Comparison of ENCODE assay signal across 24 cellular contexts in genomic region chr6:130233332-130233731, GRCh38. TPM values are rescaled to one million over a fixed set of nuclear protein-coding genes. Genes with fewer than 3 reads are reported as not detected.
DNase-seq lines count a peak whose midpoint lies in the region; ATAC-seq and TF ChIP-seq lines count a peak whose summit lies in the region.
"Had no signal": no experiment of that assay in that cellular context is flagged by ENCODE, and none has a peak within 500 bp of the region (broad histone marks: within the 10 kb centered on the region; RNA-seq: fewer than 3 reads in every experiment).

No MANE protein-coding gene starts in this region.

- peaks cover 1% of the 10 kb centered on the region; the same call in 1 of the 2 replicates for H3K9me3 Mint-ChIP-seq in WTC11
- no peaks in the 10 kb centered on the region for H3K9me3 Mint-ChIP-seq in activated naive CD8-positive, alpha-beta T cell treated with anti-CD3 and anti-CD28 coated beads for 36 hours
- H3K9me3 Mint-ChIP-seq: central memory CD8-positive, alpha-beta T cell; naive thymus-derived CD8-positive, alpha-beta T cell had no signal

- peaks cover 13% of the 10 kb centered on the region for H3K4me1 Mint-ChIP-seq in WTC11
- peaks cover 3% of the 10 kb centered on the region for H3K4me1 Mint-ChIP-seq in activated naive CD8-positive, alpha-beta T cell treated with anti-CD3 and anti-CD28 coated beads for 36 hours
- H3K4me1 Mint-ChIP-seq: B cell had no signal

- peak overlapping the region; percentile 10 for H3K27ac Mint-ChIP-seq in WTC11
- H3K27ac Mint-ChIP-seq in activated naive CD8-positive, alpha-beta T cell treated with anti-CD3 and anti-CD28 coated beads for 36 hours: no peak overlapping the region
- H3K27ac Mint-ChIP-seq: activated CD4-positive, alpha-beta T cell treated with anti-CD3 and anti-CD28 coated beads, Interleukin-2, amount 10 ng/mL, durations not matched to agents 24 days and 14 days; B cell; naive thymus-derived CD8-positive, alpha-beta T cell had no signal

- TF ChIP-seq CTCF in WTC11 (IDR thresholded peaks at IDR 0.05): no peak
- no peak for TF ChIP-seq CTCF in fibroblast of mammary gland (conservative IDR thresholded peaks at IDR 0.05; ENCODE audit: control insufficient read depth, insufficient read depth, low read depth, low read length)

- H3K9me3 ChIP-seq in HAP-1: no peaks in the 10 kb centered on the region
- H3K9me3 ChIP-seq: adrenal gland, esophagus muscularis mucosa, stomach had no signal

- no peaks in the 10 kb centered on the region for H3K36me3 ChIP-seq in HAP-1 (replicated peaks)
- H3K36me3 ChIP-seq: adrenal gland, esophagus muscularis mucosa, stomach had no signal

- H3K4me3 Mint-ChIP-seq in WTC11: no peak overlapping the region
- no peak overlapping the region for H3K4me3 Mint-ChIP-seq in activated naive CD8-positive, alpha-beta T cell treated with anti-CD3 and anti-CD28 coated beads for 36 hours
- H3K4me3 Mint-ChIP-seq: activated CD4-positive, alpha-beta T cell treated with anti-CD3 and anti-CD28 coated beads, Interleukin-2, amount 10 ng/mL, durations not matched to agents 24 days and 14 days; B cell; central memory CD8-positive, alpha-beta T cell; naive thymus-derived CD8-positive, alpha-beta T cell had no signal

- POLR2A ChIA-PET in WTC11 (lab: Charles Lee): no interaction called here

- CTCF ChIA-PET in WTC11 (lab: Charles Lee): interaction anchor here (0.9 kb wide), 1 partner anchor 10 kb away, joined by 4 read pairs; no protein-coding TSS in a partner anchor

- H3K27me3 Mint-ChIP-seq in WTC11 (ENCODE audit: low read depth): no peaks in the 10 kb centered on the region
- no peaks in the 10 kb centered on the region for H3K27me3 Mint-ChIP-seq in activated naive CD8-positive, alpha-beta T cell treated with anti-CD3 and anti-CD28 coated beads for 36 hours
- H3K27me3 Mint-ChIP-seq: B cell; central memory CD8-positive, alpha-beta T cell; naive thymus-derived CD8-positive, alpha-beta T cell had no signal

- in situ Hi-C loops in HAP-1 (cut with MboI; ENCODE audit: low sequenced_read_pairs): no loop called here

- ATAC-seq in WTC11 (no peak; the same call in 1 of the 2 replicates), GM19324 (IDR thresholded peaks at IDR 0.05; ENCODE audit: low FRiP score, unreplicated experiment) (no peak), HG03280 (IDR thresholded peaks at IDR 0.05; ENCODE audit: unreplicated experiment) (no peak)
- ATAC-seq: naive thymus-derived CD8-positive, alpha-beta T cell had no signal

- H3K4me3 ChIP-seq in fibroblast of mammary gland (ENCODE audit: control insufficient read depth, low read depth, low read length) (no peak overlapping the region), HAP-1 (no peak overlapping the region)
- H3K4me3 ChIP-seq: adrenal gland, esophagus muscularis mucosa, SK-N-MC, stomach had no signal

- DNase-seq in GM03348 (ENCODE audit: low spot score): peak; percentile 61
- DNase-seq in WTC11 (ENCODE audit: low spot score): no peak
- DNase-seq in fibroblast of mammary gland (ENCODE audit: low read depth): peak; percentile 8
- DNase-seq in non-pigmented ciliary epithelial cell (ENCODE audit: low read depth): peak; percentile 28
- DNase-seq in HAP-1 (ENCODE audit: low spot score in 2 of 2): no peak
- DNase-seq in activated naive CD8-positive, alpha-beta T cell treated with anti-CD3 and anti-CD28 coated beads for 36 hours: no peak
- DNase-seq: activated CD4-positive, alpha-beta T cell treated with anti-CD3 and anti-CD28 coated beads, Interleukin-2, amount 10 ng/mL, durations not matched to agents 24 days and 14 days; activated CD8-positive, alpha-beta memory T cell treated with anti-CD3 and anti-CD28 coated beads, Interleukin-2, amount 50 U/mL, for 4 hours; adrenal gland; effector CD8-positive, alpha-beta T cell; kidney; naive thymus-derived CD8-positive, alpha-beta T cell; NCI-H1694 treated with DMSO at 0.1 percent for 48 hours; NK-92 treated with Interleukin-12 subunit alpha and Interleukin-12 subunit beta, amount 100 ng/mL, for 24 hours; small intestine; stimulated activated CD4-positive, alpha-beta T cell treated with anti-CD3 and anti-CD28 coated beads, Interleukin-2, amount 100 ng/mL, for 48 hours; stomach had no signal

- no peaks in the 10 kb centered on the region for H3K27me3 ChIP-seq in HAP-1 (ENCODE audit: low read depth)
- H3K27me3 ChIP-seq: adrenal gland, esophagus muscularis mucosa, stomach had no signal

- no peaks in the 10 kb centered on the region for H3K36me3 Mint-ChIP-seq in WTC11
- H3K36me3 Mint-ChIP-seq in activated naive CD8-positive, alpha-beta T cell treated with anti-CD3 and anti-CD28 coated beads for 36 hours: no peaks in the 10 kb centered on the region
- H3K36me3 Mint-ChIP-seq: naive thymus-derived CD8-positive, alpha-beta T cell had no signal

- no peaks in the 10 kb centered on the region for H3K4me1 ChIP-seq in HAP-1
- H3K4me1 ChIP-seq: adrenal gland, esophagus muscularis mucosa, stomach had no signal

TF ChIP-seq in WTC11, 78 proteins besides CTCF, POLR2A, EP300 and RAD21 (continues in another document):
- TF ChIP-seq SMAD4 (CRISPR knock-in tag; IDR thresholded peaks at IDR 0.05) (no peak), NR2C2 (CRISPR knock-in tag; IDR thresholded peaks at IDR 0.05) (no peak), PRRX2 (CRISPR knock-in tag; IDR thresholded peaks at IDR 0.05) (no peak), ZNF671 (CRISPR knock-in tag; IDR thresholded peaks at IDR 0.05) (no peak), FOXK1 (CRISPR knock-in tag; IDR thresholded peaks at IDR 0.05) (no peak), ZNF317 (CRISPR knock-in tag; IDR thresholded peaks at IDR 0.05; ENCODE audit: borderline replicate concordance, low read depth) (no peak), ATF1 (CRISPR knock-in tag; IDR thresholded peaks at IDR 0.05) (no peak), ZNF425 (CRISPR knock-in tag; conservative IDR thresholded peaks at IDR 0.05) (no peak), TEAD1 (CRISPR knock-in tag; IDR thresholded peaks at IDR 0.05) (no peak), NFYB (CRISPR knock-in tag; conservative IDR thresholded peaks at IDR 0.05; ENCODE audit: low read depth) (no peak), MYBL2 (CRISPR knock-in tag; IDR thresholded peaks at IDR 0.05) (no peak)
- TF ChIP-seq, protein P1, sequence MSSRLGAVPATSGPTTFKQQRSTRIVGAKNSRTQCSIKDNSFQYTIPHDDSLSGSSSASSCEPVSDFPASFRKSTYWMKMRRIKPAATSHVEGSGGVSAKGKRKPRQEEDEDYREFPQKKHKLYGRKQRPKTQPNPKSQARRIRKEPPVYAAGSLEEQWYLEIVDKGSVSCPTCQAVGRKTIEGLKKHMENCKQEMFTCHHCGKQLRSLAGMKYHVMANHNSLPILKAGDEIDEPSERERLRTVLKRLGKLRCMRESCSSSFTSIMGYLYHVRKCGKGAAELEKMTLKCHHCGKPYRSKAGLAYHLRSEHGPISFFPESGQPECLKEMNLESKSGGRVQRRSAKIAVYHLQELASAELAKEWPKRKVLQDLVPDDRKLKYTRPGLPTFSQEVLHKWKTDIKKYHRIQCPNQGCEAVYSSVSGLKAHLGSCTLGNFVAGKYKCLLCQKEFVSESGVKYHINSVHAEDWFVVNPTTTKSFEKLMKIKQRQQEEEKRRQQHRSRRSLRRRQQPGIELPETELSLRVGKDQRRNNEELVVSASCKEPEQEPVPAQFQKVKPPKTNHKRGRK (CRISPR knock-in tag; IDR thresholded peaks at IDR 0.05; ENCODE audit: borderline replicate concordance): no peak
- TF ChIP-seq, protein P2, sequence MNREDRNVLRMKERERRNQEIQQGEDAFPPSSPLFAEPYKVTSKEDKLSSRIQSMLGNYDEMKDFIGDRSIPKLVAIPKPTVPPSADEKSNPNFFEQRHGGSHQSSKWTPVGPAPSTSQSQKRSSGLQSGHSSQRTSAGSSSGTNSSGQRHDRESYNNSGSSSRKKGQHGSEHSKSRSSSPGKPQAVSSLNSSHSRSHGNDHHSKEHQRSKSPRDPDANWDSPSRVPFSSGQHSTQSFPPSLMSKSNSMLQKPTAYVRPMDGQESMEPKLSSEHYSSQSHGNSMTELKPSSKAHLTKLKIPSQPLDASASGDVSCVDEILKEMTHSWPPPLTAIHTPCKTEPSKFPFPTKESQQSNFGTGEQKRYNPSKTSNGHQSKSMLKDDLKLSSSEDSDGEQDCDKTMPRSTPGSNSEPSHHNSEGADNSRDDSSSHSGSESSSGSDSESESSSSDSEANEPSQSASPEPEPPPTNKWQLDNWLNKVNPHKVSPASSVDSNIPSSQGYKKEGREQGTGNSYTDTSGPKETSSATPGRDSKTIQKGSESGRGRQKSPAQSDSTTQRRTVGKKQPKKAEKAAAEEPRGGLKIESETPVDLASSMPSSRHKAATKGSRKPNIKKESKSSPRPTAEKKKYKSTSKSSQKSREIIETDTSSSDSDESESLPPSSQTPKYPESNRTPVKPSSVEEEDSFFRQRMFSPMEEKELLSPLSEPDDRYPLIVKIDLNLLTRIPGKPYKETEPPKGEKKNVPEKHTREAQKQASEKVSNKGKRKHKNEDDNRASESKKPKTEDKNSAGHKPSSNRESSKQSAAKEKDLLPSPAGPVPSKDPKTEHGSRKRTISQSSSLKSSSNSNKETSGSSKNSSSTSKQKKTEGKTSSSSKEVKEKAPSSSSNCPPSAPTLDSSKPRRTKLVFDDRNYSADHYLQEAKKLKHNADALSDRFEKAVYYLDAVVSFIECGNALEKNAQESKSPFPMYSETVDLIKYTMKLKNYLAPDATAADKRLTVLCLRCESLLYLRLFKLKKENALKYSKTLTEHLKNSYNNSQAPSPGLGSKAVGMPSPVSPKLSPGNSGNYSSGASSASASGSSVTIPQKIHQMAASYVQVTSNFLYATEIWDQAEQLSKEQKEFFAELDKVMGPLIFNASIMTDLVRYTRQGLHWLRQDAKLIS (CRISPR knock-in tag; IDR thresholded peaks at IDR 0.05; ENCODE audit: borderline replicate concordance): no peak

RNA-seq across cellular contexts. Expression of gene SAMD3, which starts 10.6 kb away (rescaled TPM):
- 1.2 to 1.7 TPM (median 1.4 TPM) in 3 replicates for total RNA-seq in WTC11 (2021)
- total RNA-seq in activated naive CD8-positive, alpha-beta T cell treated with anti-CD3 and anti-CD28 coated beads for 36 hours: 1 to 10 TPM; 2.7 to 3.3 TPM
- total RNA-seq: NCI-H460 had no signal

Comparison
In these comparisons a context has a peak if more than half of its experiments do, and no peak if none do; other contexts are left out.
1. DNase-seq: peak in GM03348 (single experiment), fibroblast of mammary gland (single experiment) and non-pigmented ciliary epithelial cell (single experiment); none in WTC11 (single experiment), HAP-1 (0 of 2) and activated naive CD8-positive, alpha-beta T cell treated with anti-CD3 and anti-CD28 coated beads for 36 hours (single experiment).